In the genomic region with DNA sequence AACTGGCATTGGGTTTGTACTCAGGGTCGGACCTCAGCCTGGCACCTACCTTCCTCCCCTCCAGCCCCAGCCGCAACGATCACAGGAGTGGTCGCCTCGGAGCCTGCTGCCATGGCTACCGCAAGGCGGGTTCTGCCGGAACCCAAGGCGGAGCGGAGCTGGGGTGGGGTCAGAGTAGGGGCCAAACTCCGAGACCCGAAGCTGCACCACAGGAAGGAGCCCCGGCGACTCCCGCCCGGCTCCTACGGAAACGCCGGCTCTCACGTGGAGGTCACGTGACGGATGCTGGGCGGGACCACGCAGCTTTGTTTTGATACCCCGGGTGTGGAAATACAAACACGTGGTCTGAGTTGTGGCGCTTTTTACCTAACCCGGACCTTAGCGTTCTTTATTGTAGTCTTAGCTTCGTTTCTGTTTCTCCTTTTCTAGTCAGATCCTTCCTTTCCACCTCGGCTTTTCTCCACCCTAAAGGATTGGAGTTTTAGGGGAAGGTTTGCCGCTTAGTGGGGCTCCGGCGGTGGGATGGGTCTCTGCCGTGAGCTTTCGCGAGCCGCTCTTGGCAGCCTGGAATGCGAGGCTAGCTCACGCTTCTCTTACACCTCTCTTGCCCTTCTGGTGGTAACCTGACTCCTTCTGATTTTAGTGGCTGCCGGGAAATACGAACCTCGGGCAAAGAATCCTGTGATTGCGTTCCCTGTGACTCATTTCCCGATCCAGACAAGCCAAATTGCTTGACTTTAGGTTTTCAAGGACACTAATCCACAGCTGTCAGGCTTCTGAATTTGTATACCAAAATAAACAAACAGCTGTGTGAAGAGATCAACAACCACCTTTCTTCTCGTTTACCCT, we compare ENCODE assay signal across 1 cellular context.
TF ChIP-seq lines count a peak whose summit lies in the region.

Gene HSPBAP1, minus strand, starts transcription at position 264 of the 849 bp plus-strand sequence. Its CDS starts 151 bp downstream, at position 113.

TF ChIP-seq in HepG2, 621 proteins besides CTCF, POLR2A, EP300 and RAD21 (continued from another document and continues in another):
- peak; percentile 66 for TF ChIP-seq NFAT5 (CRISPR knock-in tag; IDR thresholded peaks at IDR 0.05)
- peak; percentile 89 for TF ChIP-seq MXD4 (CRISPR knock-in tag; IDR thresholded peaks at IDR 0.05)
- 0 out of 2 replicates have a peak, but pooled peaks have one; percentile 60 for TF ChIP-seq ZNF101 (CRISPR knock-in tag; IDR thresholded peaks at IDR 0.05; ENCODE audit: borderline replicate concordance, low read depth)
- TF ChIP-seq NKX3-1 (CRISPR knock-in tag; IDR thresholded peaks at IDR 0.05): peak; percentile 56; the same call in 1 of the 2 replicates
- TF ChIP-seq RFXAP (CRISPR knock-in tag; IDR thresholded peaks at IDR 0.05; ENCODE audit: borderline replicate concordance): peak; percentile 49; the same call in 1 of the 2 replicates
- TF ChIP-seq NR2F6 (IDR thresholded peaks at IDR 0.05): no peak; the same call in 1 of the 2 replicates
- no peak for TF ChIP-seq NR2F6 (CRISPR knock-in tag; IDR thresholded peaks at IDR 0.05)
- TF ChIP-seq ZNF879 (CRISPR knock-in tag; IDR thresholded peaks at IDR 0.05): 0 out of 2 replicates have a peak, but pooled peaks have one; percentile 40
- no peak for TF ChIP-seq RERE (CRISPR knock-in tag; IDR thresholded peaks at IDR 0.05; ENCODE audit: low read depth)
- no peak for TF ChIP-seq ZNF660 (CRISPR knock-in tag; IDR thresholded peaks at IDR 0.05; ENCODE audit: borderline replicate concordance, low read depth)
- TF ChIP-seq MEIS1 (CRISPR knock-in tag; IDR thresholded peaks at IDR 0.05; ENCODE audit: borderline replicate concordance): peak; percentile 62; the same call in 1 of the 2 replicates
- TF ChIP-seq TCF7L2 (IDR thresholded peaks at IDR 0.05; ENCODE audit: low read depth, low read length): no peak
- TF ChIP-seq ZNF432 (CRISPR knock-in tag; IDR thresholded peaks at IDR 0.05; ENCODE audit: borderline replicate concordance): no peak
- no peak; the same call in 1 of the 2 replicates for TF ChIP-seq ZBTB20 (CRISPR knock-in tag; IDR thresholded peaks at IDR 0.05; ENCODE audit: borderline replicate concordance, low read depth)
- no peak for TF ChIP-seq BRD4 (CRISPR knock-in tag; IDR thresholded peaks at IDR 0.05)
- TF ChIP-seq ZNF703 (CRISPR knock-in tag; IDR thresholded peaks at IDR 0.05; ENCODE audit: borderline replicate concordance): no peak
- peak; percentile 64 for TF ChIP-seq THAP11 (CRISPR knock-in tag; IDR thresholded peaks at IDR 0.05)
- TF ChIP-seq SMAD1 (CRISPR knock-in tag; IDR thresholded peaks at IDR 0.05; ENCODE audit: borderline replicate concordance, low read depth): 0 out of 2 replicates have a peak, but pooled peaks have one; percentile 40
- no peak for TF ChIP-seq ESRRA (CRISPR knock-in tag; IDR thresholded peaks at IDR 0.05; ENCODE audit: low read depth)
- peak; percentile 94; the same call in 2 of the 3 replicates for TF ChIP-seq MXI1 (IDR thresholded peaks at IDR 0.05; ENCODE audit: borderline replicate concordance, low read depth, low read length)
- TF ChIP-seq IRF2 (CRISPR knock-in tag; IDR thresholded peaks at IDR 0.05): peak; percentile 12; the same call in 1 of the 2 replicates
- TF ChIP-seq HOXA7 (CRISPR knock-in tag; IDR thresholded peaks at IDR 0.05): no peak
- TF ChIP-seq, protein P1, sequence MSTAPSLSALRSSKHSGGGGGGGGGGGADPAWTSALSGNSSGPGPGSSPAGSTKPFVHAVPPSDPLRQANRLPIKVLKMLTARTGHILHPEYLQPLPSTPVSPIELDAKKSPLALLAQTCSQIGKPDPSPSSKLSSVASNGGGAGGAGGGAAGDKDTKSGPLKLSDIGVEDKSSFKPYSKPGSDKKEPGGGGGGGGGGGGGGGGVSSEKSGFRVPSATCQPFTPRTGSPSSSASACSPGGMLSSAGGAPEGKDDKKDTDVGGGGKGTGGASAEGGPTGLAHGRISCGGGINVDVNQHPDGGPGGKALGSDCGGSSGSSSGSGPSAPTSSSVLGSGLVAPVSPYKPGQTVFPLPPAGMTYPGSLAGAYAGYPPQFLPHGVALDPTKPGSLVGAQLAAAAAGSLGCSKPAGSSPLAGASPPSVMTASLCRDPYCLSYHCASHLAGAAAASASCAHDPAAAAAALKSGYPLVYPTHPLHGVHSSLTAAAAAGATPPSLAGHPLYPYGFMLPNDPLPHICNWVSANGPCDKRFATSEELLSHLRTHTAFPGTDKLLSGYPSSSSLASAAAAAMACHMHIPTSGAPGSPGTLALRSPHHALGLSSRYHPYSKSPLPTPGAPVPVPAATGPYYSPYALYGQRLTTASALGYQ (CRISPR knock-in tag; IDR thresholded peaks at IDR 0.05): peak; percentile 43; the same call in 1 of the 2 replicates
- no peak for TF ChIP-seq ZNF234 (CRISPR knock-in tag; conservative IDR thresholded peaks at IDR 0.05)
- TF ChIP-seq ZNF205 (CRISPR knock-in tag; IDR thresholded peaks at IDR 0.05): peak; percentile 67; the same call in 1 of the 2 replicates
- TF ChIP-seq, protein P2, sequence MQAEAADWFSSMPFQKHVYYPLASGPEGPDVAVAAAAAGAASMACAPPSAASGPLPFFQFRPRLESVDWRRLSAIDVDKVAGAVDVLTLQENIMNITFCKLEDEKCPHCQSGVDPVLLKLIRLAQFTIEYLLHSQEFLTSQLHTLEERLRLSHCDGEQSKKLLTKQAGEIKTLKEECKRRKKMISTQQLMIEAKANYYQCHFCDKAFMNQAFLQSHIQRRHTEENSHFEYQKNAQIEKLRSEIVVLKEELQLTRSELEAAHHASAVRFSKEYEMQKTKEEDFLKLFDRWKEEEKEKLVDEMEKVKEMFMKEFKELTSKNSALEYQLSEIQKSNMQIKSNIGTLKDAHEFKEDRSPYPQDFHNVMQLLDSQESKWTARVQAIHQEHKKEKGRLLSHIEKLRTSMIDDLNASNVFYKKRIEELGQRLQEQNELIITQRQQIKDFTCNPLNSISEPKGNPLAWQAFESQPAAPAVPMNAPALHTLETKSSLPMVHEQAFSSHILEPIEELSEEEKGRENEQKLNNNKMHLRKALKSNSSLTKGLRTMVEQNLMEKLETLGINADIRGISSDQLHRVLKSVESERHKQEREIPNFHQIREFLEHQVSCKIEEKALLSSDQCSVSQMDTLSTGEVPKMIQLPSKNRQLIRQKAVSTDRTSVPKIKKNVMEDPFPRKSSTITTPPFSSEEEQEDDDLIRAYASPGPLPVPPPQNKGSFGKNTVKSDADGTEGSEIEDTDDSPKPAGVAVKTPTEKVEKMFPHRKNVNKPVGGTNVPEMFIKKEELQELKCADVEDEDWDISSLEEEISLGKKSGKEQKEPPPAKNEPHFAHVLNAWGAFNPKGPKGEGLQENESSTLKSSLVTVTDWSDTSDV (CRISPR knock-in tag; IDR thresholded peaks at IDR 0.05): peak; percentile 44; the same call in 1 of the 2 replicates
- TF ChIP-seq ZNF841 (CRISPR knock-in tag; IDR thresholded peaks at IDR 0.05; ENCODE audit: borderline replicate concordance): no peak
- no peak for TF ChIP-seq ZNF775 (CRISPR knock-in tag; IDR thresholded peaks at IDR 0.05; ENCODE audit: borderline replicate concordance)
- no peak for TF ChIP-seq ATF7 (IDR thresholded peaks at IDR 0.05)
- no peak for TF ChIP-seq ATF7 (CRISPR knock-in tag; IDR thresholded peaks at IDR 0.05)
- no peak for TF ChIP-seq TRIM24 (CRISPR knock-in tag; IDR thresholded peaks at IDR 0.05)
- peak; percentile 82 for TF ChIP-seq KLF6 (CRISPR knock-in tag; IDR thresholded peaks at IDR 0.05)
- TF ChIP-seq, protein P3, sequence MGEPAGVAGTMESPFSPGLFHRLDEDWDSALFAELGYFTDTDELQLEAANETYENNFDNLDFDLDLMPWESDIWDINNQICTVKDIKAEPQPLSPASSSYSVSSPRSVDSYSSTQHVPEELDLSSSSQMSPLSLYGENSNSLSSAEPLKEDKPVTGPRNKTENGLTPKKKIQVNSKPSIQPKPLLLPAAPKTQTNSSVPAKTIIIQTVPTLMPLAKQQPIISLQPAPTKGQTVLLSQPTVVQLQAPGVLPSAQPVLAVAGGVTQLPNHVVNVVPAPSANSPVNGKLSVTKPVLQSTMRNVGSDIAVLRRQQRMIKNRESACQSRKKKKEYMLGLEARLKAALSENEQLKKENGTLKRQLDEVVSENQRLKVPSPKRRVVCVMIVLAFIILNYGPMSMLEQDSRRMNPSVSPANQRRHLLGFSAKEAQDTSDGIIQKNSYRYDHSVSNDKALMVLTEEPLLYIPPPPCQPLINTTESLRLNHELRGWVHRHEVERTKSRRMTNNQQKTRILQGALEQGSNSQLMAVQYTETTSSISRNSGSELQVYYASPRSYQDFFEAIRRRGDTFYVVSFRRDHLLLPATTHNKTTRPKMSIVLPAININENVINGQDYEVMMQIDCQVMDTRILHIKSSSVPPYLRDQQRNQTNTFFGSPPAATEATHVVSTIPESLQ (CRISPR knock-in tag; conservative IDR thresholded peaks at IDR 0.05): no peak
- TF ChIP-seq ZBTB21 (CRISPR knock-in tag; IDR thresholded peaks at IDR 0.05): 0 out of 2 replicates have a peak, but pooled peaks have one; percentile 10
- TF ChIP-seq WIZ (CRISPR knock-in tag; IDR thresholded peaks at IDR 0.05): no peak
- no peak for TF ChIP-seq ZNF549 (CRISPR knock-in tag; IDR thresholded peaks at IDR 0.05)
- TF ChIP-seq ZNF709 (CRISPR knock-in tag; IDR thresholded peaks at IDR 0.05): no peak
- no peak for TF ChIP-seq ZNF44 (CRISPR knock-in tag; IDR thresholded peaks at IDR 0.05)
- TF ChIP-seq ZNF20 (CRISPR knock-in tag; IDR thresholded peaks at IDR 0.05): no peak
- TF ChIP-seq NR2F2 (IDR thresholded peaks at IDR 0.05; ENCODE audit: borderline replicate concordance, low read depth): no peak
- TF ChIP-seq TCF7 (IDR thresholded peaks at IDR 0.05; ENCODE audit: low read depth): 0 out of 2 replicates have a peak, but pooled peaks have one; percentile 5
